26 cellular contexts compared by ENCODE assay signal in the genomic region with DNA sequence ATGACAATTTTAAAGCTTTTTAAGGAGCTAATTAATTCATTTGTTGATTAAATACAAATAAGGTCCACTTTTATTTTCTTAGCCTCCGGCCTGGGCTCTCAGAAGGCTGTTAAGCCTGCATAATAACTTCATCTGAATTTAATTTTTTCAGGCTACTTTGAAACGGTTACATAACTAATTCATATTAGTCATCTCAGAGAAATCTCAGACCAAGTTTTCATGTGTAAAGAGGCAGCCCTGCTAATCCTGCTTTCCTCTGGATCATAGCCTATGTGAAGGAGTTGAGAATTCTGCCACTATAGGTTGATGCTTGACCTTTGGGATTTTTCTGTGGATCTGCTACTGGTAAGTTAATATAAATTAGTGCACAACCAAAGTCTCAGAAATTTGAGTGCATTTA.
DNase-seq lines count a peak whose midpoint lies in the region; ATAC-seq and TF ChIP-seq lines count a peak whose summit lies in the region.
"Had no signal": no experiment of that assay in that cellular context is flagged by ENCODE, and none has a peak within 500 bp of the region (broad histone marks: within the 10 kb centered on the region; RNA-seq: fewer than 3 reads in every experiment).

No MANE protein-coding gene starts in this region.

- H3K4ac ChIP-seq in IMR-90 (ENCODE audit: low read depth, low read length) = no peak overlapping the region

- H2BK5ac ChIP-seq in IMR-90 (ENCODE audit: low read depth, low read length, poor library complexity, severe bottlenecking) = no peak overlapping the region

- no peak overlapping the region for H3K4me3 ChIP-seq in AG10803 (ENCODE audit: low read length)
- no peak overlapping the region for H3K4me3 ChIP-seq in IMR-90 (ENCODE audit: insufficient read depth, low read depth, low read length)
- no peak overlapping the region for H3K4me3 ChIP-seq in epithelial cell of esophagus (ENCODE audit: low read length)
- no peak overlapping the region for H3K4me3 ChIP-seq in osteoblast (ENCODE audit: insufficient read depth, low read length)
- H3K4me3 ChIP-seq: gastrocnemius medialis, lower lobe of right lung, SK-N-MC, uterus had no signal

- no peak for TF ChIP-seq RAD21 in IMR-90 (IDR thresholded peaks at IDR 0.05; ENCODE audit: low read length)

- no peak overlapping the region for H2AK9ac ChIP-seq in IMR-90 (replicated peaks; ENCODE audit: low read depth, low read length, poor library complexity)

- H3K4me2 ChIP-seq in IMR-90 (ENCODE audit: low read depth, low read length) (no peak overlapping the region), osteoblast (ENCODE audit: insufficient read depth, low read length) (no peak overlapping the region)

- no peak for TF ChIP-seq POLR2A in IMR-90 (IDR thresholded peaks at IDR 0.05; ENCODE audit: low read depth, low read length)

- no peak overlapping the region for H2AK5ac ChIP-seq in IMR-90 (ENCODE audit: low read depth, low read length)

- H2AFZ ChIP-seq in IMR-90 (replicated peaks; ENCODE audit: low read length, poor library complexity) (no peak overlapping the region), osteoblast (ENCODE audit: low read length) (no peak overlapping the region)

- no peak overlapping the region for H3K9ac ChIP-seq in IMR-90 (ENCODE audit: low read depth, low read length)

- in situ Hi-C loops in IMR-90 (cut with MboI; ENCODE audit: low sequenced_read_pairs) = no loop called here

- POLR2A ChIA-PET in IMR-90 (lab: Charles Lee; ENCODE audit: unreplicated experiment) = no interaction called here

- intact Hi-C loops in IMR-90 (cut with micrococcal nuclease) = no loop called here

- H3K36me3 ChIP-seq in IMR-90 (ENCODE audit: control insufficient read depth, insufficient read depth, low read length) = no peaks in the 10 kb centered on the region
- H3K36me3 ChIP-seq in osteoblast (ENCODE audit: insufficient read depth, low read length) = no peaks in the 10 kb centered on the region
- H3K36me3 ChIP-seq: gastrocnemius medialis, lower lobe of right lung, neutrophil, uterus had no signal

- H3K4me1 ChIP-seq in IMR-90 (ENCODE audit: control insufficient read depth, insufficient read depth, low read length) = no peaks in the 10 kb centered on the region
- no peaks in the 10 kb centered on the region for H3K4me1 ChIP-seq in osteoblast (ENCODE audit: insufficient read depth, low read length)
- H3K4me1 ChIP-seq: gastrocnemius medialis, lower lobe of right lung, uterus had no signal

- no peak overlapping the region for H4K8ac ChIP-seq in IMR-90 (ENCODE audit: low read depth in 2 of 2, low read length in 2 of 2)

- H3K23ac ChIP-seq in IMR-90 (ENCODE audit: low read depth, low read length) = no peak overlapping the region

- no peaks in the 10 kb centered on the region for H3K9me1 ChIP-seq in IMR-90 (ENCODE audit: insufficient read depth, low read length)

- WGBS in IMR-90 (ENCODE audit: extremely low coverage in 2 of 2, insufficient read length in 1 of 2), 2 experiments = no CpG with 5 or more reads among the region's 2 CpGs

- peak; percentile 52 for DNase-seq in AG10803 (ENCODE audit: low read depth)
- DNase-seq in IMR-90 = peak; percentile 18
- peak; percentile 45 for DNase-seq in epithelial cell of esophagus (ENCODE audit: low read depth)
- peak; percentile 51 for DNase-seq in osteoblast (ENCODE audit: insufficient read length, low spot score, missing footprints)
- no peak for DNase-seq in stimulated activated CD8-positive, alpha-beta memory T cell treated with anti-CD3 and anti-CD28 coated beads, Interleukin-4, amount 100 ng/mL, for 48 hours
- DNase-seq in stimulated activated CD4-positive, alpha-beta T cell treated with anti-CD3 and anti-CD28 coated beads, Interleukin-4, amount 100 ng/mL, for 24 hours = no peak
- DNase-seq: activated CD4-positive, CD25-positive, alpha-beta regulatory T cell treated with anti-CD3 and anti-CD28 coated beads, Interleukin-2, amount 50 U/mL, for 72 hours; activated CD8-positive, alpha-beta memory T cell treated with anti-CD3 and anti-CD28 coated beads for 24 hours; activated naive CD4-positive, alpha-beta T cell treated with anti-CD3 and anti-CD28 coated beads, Interleukin-2, amount 50 U/mL, for 16 hours; activated T-cell treated with anti-CD3 and anti-CD28 coated beads, Interleukin-2, amount 50 U/mL, for 4 hours; CD4-positive, alpha-beta memory T cell; endodermal cell; gastrocnemius medialis; KG1; kidney; lower lobe of right lung; NCI-H1048; NCI-H2029; NCI-H446; T1000; uterus had no signal

- H3K27me3 ChIP-seq in IMR-90 (ENCODE audit: control insufficient read depth, insufficient read depth, low read length) = peaks cover 4% of the 10 kb centered on the region
- no peaks in the 10 kb centered on the region for H3K27me3 ChIP-seq in osteoblast (ENCODE audit: insufficient read depth, low read length)
- H3K27me3 ChIP-seq: gastrocnemius medialis, neutrophil, uterus had no signal

- no TSS peak for BruUV-seq in IMR-90 (replicated peaks; lab: Mats Ljungman, UMichigan)

- no peak overlapping the region for H3K18ac ChIP-seq in IMR-90 (ENCODE audit: low read depth, low read length)

- CTCF ChIA-PET in IMR-90 (lab: Yijun Ruan, JAX) = no interaction called here

- no peak overlapping the region for H3K56ac ChIP-seq in IMR-90 (ENCODE audit: extremely low read depth, insufficient read depth, low read length)

- H4K20me1 ChIP-seq in IMR-90 (ENCODE audit: insufficient read depth, low read length) (no peaks in the 10 kb centered on the region), osteoblast (ENCODE audit: insufficient read depth, low read length) (no peaks in the 10 kb centered on the region)

- H4K91ac ChIP-seq in IMR-90 (ENCODE audit: insufficient read depth, low read depth, low read length) = no peak overlapping the region

- ATAC-seq in IMR-90 (ENCODE audit: low read depth) = 0 out of 2 replicates have a peak, but pooled peaks have one; percentile 27
- no peak for ATAC-seq in HG03571 (IDR thresholded peaks at IDR 0.05; ENCODE audit: unreplicated experiment)
- no peak for ATAC-seq in GM21515 (IDR thresholded peaks at IDR 0.05; ENCODE audit: unreplicated experiment)
- ATAC-seq: activated T-cell treated with anti-CD3 and anti-CD28 coated beads, Interleukin-2, amount 50 U/mL, for 4 hours; gastrocnemius medialis; lower lobe of right lung; Panc1 had no signal

- dilution Hi-C loops in IMR-90 (cut with HindIII; ENCODE audit: low sequenced_read_pairs, unreplicated experiment) = no loop called here

- no peaks in the 10 kb centered on the region for H3K79me1 ChIP-seq in IMR-90 (ENCODE audit: low read depth in 1 of 2, low read length in 2 of 2)

- H3K14ac ChIP-seq in IMR-90 (replicated peaks; ENCODE audit: low read depth, low read length) = no peak overlapping the region

- H2BK20ac ChIP-seq in IMR-90 (ENCODE audit: low read depth, low read length) = no peak overlapping the region

- TF ChIP-seq CTCF in AG10803 (conservative IDR thresholded peaks at IDR 0.05; ENCODE audit: low read length) (no peak), IMR-90 (conservative IDR thresholded peaks at IDR 0.05; ENCODE audit: low read depth, low read length) (no peak), epithelial cell of esophagus (IDR thresholded peaks at IDR 0.05; ENCODE audit: insufficient read depth, low read depth, low read length, missing control alignments) (no peak), osteoblast (IDR thresholded peaks at IDR 0.05; ENCODE audit: extremely low read depth, low read depth, low read length) (no peak)

- H2BK120ac ChIP-seq in IMR-90 (ENCODE audit: low read depth, low read length) = no peak overlapping the region

- no peak overlapping the region for H4K5ac ChIP-seq in IMR-90 (ENCODE audit: low read depth, low read length)

- no peaks in the 10 kb centered on the region for H3K9me3 ChIP-seq in IMR-90 (ENCODE audit: control insufficient read depth, insufficient read depth, low read length)
- no peaks in the 10 kb centered on the region for H3K9me3 ChIP-seq in osteoblast (ENCODE audit: low read depth, low read length)
- H3K9me3 ChIP-seq: gastrocnemius medialis, lower lobe of right lung, neutrophil, uterus had no signal

- H3K27ac ChIP-seq in IMR-90 (ENCODE audit: insufficient read depth, low read length) (no peak overlapping the region), osteoblast (ENCODE audit: low read depth, low read length) (no peak overlapping the region)
- H3K27ac ChIP-seq: gastrocnemius medialis, lower lobe of right lung, neutrophil, SK-N-MC, uterus had no signal

- H2BK15ac ChIP-seq in IMR-90 (ENCODE audit: low read depth, low read length) = no peak overlapping the region

- no peaks in the 10 kb centered on the region for H3K79me2 ChIP-seq in osteoblast (ENCODE audit: insufficient read depth, low read length)

TF ChIP-seq in IMR-90, 13 proteins besides CTCF, POLR2A, EP300 and RAD21:
- no peak for TF ChIP-seq RCOR1 (IDR thresholded peaks at IDR 0.05; ENCODE audit: insufficient replicate concordance, low read length)
- TF ChIP-seq SMC3 (IDR thresholded peaks at IDR 0.05; ENCODE audit: low read depth, low read length) = no peak
- no peak for TF ChIP-seq MXI1 (IDR thresholded peaks at IDR 0.05; ENCODE audit: borderline replicate concordance, low read depth, low read length)
- TF ChIP-seq RFX5 (IDR thresholded peaks at IDR 0.05; ENCODE audit: low read depth, low read length) = no peak
- TF ChIP-seq, protein P1, sequence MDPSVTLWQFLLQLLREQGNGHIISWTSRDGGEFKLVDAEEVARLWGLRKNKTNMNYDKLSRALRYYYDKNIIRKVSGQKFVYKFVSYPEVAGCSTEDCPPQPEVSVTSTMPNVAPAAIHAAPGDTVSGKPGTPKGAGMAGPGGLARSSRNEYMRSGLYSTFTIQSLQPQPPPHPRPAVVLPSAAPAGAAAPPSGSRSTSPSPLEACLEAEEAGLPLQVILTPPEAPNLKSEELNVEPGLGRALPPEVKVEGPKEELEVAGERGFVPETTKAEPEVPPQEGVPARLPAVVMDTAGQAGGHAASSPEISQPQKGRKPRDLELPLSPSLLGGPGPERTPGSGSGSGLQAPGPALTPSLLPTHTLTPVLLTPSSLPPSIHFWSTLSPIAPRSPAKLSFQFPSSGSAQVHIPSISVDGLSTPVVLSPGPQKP (IDR thresholded peaks at IDR 0.05; ENCODE audit: borderline replicate concordance, low read depth, low read length) = no peak
- TF ChIP-seq NFE2L2 (IDR thresholded peaks at IDR 0.05; ENCODE audit: low read depth, low read length) = no peak
- TF ChIP-seq MAZ (IDR thresholded peaks at IDR 0.05; ENCODE audit: borderline replicate concordance, low read depth, low read length) = no peak
- TF ChIP-seq FOS (IDR thresholded peaks at IDR 0.05; ENCODE audit: low read depth, low read length) = no peak
- TF ChIP-seq BHLHE40 (IDR thresholded peaks at IDR 0.05; ENCODE audit: low read depth, low read length) = no peak
- no peak for TF ChIP-seq CHD1 (IDR thresholded peaks at IDR 0.05; ENCODE audit: low read depth, low read length)

Comparison
In these comparisons a context has a peak if more than half of its experiments do, and no peak if none do; other contexts are left out.
1. DNase-seq: peak in AG10803 (single experiment), IMR-90 (single experiment), epithelial cell of esophagus (single experiment) and osteoblast (single experiment); none in stimulated activated CD8-positive, alpha-beta memory T cell treated with anti-CD3 and anti-CD28 coated beads, Interleukin-4, amount 100 ng/mL, for 48 hours (single experiment) and stimulated activated CD4-positive, alpha-beta T cell treated with anti-CD3 and anti-CD28 coated beads, Interleukin-4, amount 100 ng/mL, for 24 hours (single experiment).